ENCODE assay signal across 2 cellular contexts in genomic region chr4:145773581-145774234, GRCh38.
TF ChIP-seq lines count a peak whose summit lies in the region.

No MANE protein-coding gene starts in this region.

TF ChIP-seq in GM12878, 131 proteins besides CTCF, POLR2A, EP300 and RAD21 (continued from another document and continues in another):
- TF ChIP-seq CUX1 (IDR thresholded peaks at IDR 0.05; ENCODE audit: insufficient replicate concordance, low read depth, low read length) (no peak), SREBF2 (IDR thresholded peaks at IDR 0.05; ENCODE audit: low read length) (no peak), POLR2AphosphoS5 (IDR thresholded peaks at IDR 0.05; ENCODE audit: low read length) (no peak), PML (IDR thresholded peaks at IDR 0.05; ENCODE audit: low read length) (no peak), ZNF274 (IDR thresholded peaks at IDR 0.05; ENCODE audit: insufficient read depth, insufficient read length) (no peak), TBL1XR1 (IDR thresholded peaks at IDR 0.05; ENCODE audit: low read depth, low read length) (no peak), MXI1 (IDR thresholded peaks at IDR 0.05; ENCODE audit: low read depth, low read length) (no peak), CREB1 (IDR thresholded peaks at IDR 0.05; ENCODE audit: low read depth) (no peak), CHD1 (IDR thresholded peaks at IDR 0.05; ENCODE audit: low read depth, low read length) (no peak), GABPA (IDR thresholded peaks at IDR 0.05; ENCODE audit: low read depth) (no peak), ZZZ3 (IDR thresholded peaks at IDR 0.05; ENCODE audit: control insufficient read depth, insufficient read length, low read depth) (no peak), ZNF24 (IDR thresholded peaks at IDR 0.05) (no peak), MEF2B (IDR thresholded peaks at IDR 0.05; ENCODE audit: partially characterized antibody, poor library complexity, severe bottlenecking) (no peak), POLR2AphosphoS2 (IDR thresholded peaks at IDR 0.05; ENCODE audit: low read depth, low read length) (no peak), CREM (IDR thresholded peaks at IDR 0.05; ENCODE audit: low read depth) (no peak), SIX5 (IDR thresholded peaks at IDR 0.05; ENCODE audit: low read depth, low read length, severe bottlenecking) (no peak), TCF12 (IDR thresholded peaks at IDR 0.05; ENCODE audit: low read depth, low read length) (no peak), STAT3 (IDR thresholded peaks at IDR 0.05; ENCODE audit: low read depth, low read length) (no peak), MTA2 (IDR thresholded peaks at IDR 0.05; ENCODE audit: low read depth) (no peak), MEF2A (IDR thresholded peaks at IDR 0.05; ENCODE audit: insufficient read depth, low read depth, low read length) (peak; percentile 55; the same call in 1 of the 2 replicates), SMC3 (IDR thresholded peaks at IDR 0.05; ENCODE audit: borderline replicate concordance, low read length) (no peak), RELA (IDR thresholded peaks at IDR 0.05; ENCODE audit: borderline replicate concordance, partially characterized antibody) (no peak), NR2F1 (conservative IDR thresholded peaks at IDR 0.05) (peak; percentile 78), PAX5 (IDR thresholded peaks at IDR 0.05; ENCODE audit: borderline replicate concordance, low read depth, low read length) (no peak), KAT2A (conservative IDR thresholded peaks at IDR 0.05; ENCODE audit: control insufficient read depth, low read depth, low read length) (no peak)
- TF ChIP-seq, protein P1, sequence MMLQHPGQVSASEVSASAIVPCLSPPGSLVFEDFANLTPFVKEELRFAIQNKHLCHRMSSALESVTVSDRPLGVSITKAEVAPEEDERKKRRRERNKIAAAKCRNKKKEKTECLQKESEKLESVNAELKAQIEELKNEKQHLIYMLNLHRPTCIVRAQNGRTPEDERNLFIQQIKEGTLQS (IDR thresholded peaks at IDR 0.05; ENCODE audit: borderline replicate concordance, extremely low read depth, low read depth, low read length), result no peak
- TF ChIP-seq, protein P2, sequence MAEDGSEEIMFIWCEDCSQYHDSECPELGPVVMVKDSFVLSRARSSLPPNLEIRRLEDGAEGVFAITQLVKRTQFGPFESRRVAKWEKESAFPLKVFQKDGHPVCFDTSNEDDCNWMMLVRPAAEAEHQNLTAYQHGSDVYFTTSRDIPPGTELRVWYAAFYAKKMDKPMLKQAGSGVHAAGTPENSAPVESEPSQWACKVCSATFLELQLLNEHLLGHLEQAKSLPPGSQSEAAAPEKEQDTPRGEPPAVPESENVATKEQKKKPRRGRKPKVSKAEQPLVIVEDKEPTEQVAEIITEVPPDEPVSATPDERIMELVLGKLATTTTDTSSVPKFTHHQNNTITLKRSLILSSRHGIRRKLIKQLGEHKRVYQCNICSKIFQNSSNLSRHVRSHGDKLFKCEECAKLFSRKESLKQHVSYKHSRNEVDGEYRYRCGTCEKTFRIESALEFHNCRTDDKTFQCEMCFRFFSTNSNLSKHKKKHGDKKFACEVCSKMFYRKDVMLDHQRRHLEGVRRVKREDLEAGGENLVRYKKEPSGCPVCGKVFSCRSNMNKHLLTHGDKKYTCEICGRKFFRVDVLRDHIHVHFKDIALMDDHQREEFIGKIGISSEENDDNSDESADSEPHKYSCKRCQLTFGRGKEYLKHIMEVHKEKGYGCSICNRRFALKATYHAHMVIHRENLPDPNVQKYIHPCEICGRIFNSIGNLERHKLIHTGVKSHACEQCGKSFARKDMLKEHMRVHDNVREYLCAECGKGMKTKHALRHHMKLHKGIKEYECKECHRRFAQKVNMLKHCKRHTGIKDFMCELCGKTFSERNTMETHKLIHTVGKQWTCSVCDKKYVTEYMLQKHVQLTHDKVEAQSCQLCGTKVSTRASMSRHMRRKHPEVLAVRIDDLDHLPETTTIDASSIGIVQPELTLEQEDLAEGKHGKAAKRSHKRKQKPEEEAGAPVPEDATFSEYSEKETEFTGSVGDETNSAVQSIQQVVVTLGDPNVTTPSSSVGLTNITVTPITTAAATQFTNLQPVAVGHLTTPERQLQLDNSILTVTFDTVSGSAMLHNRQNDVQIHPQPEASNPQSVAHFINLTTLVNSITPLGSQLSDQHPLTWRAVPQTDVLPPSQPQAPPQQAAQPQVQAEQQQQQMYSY (CRISPR knock-in tag; IDR thresholded peaks at IDR 0.05), result no peak

TF ChIP-seq in SK-N-SH, 30 proteins besides CTCF, POLR2A, EP300 and RAD21 (continued from another document):
- TF ChIP-seq, protein P3, sequence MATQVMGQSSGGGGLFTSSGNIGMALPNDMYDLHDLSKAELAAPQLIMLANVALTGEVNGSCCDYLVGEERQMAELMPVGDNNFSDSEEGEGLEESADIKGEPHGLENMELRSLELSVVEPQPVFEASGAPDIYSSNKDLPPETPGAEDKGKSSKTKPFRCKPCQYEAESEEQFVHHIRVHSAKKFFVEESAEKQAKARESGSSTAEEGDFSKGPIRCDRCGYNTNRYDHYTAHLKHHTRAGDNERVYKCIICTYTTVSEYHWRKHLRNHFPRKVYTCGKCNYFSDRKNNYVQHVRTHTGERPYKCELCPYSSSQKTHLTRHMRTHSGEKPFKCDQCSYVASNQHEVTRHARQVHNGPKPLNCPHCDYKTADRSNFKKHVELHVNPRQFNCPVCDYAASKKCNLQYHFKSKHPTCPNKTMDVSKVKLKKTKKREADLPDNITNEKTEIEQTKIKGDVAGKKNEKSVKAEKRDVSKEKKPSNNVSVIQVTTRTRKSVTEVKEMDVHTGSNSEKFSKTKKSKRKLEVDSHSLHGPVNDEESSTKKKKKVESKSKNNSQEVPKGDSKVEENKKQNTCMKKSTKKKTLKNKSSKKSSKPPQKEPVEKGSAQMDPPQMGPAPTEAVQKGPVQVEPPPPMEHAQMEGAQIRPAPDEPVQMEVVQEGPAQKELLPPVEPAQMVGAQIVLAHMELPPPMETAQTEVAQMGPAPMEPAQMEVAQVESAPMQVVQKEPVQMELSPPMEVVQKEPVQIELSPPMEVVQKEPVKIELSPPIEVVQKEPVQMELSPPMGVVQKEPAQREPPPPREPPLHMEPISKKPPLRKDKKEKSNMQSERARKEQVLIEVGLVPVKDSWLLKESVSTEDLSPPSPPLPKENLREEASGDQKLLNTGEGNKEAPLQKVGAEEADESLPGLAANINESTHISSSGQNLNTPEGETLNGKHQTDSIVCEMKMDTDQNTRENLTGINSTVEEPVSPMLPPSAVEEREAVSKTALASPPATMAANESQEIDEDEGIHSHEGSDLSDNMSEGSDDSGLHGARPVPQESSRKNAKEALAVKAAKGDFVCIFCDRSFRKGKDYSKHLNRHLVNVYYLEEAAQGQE (IDR thresholded peaks at IDR 0.05; ENCODE audit: low read depth, low read length), result no peak
- TF ChIP-seq TCF12 (IDR thresholded peaks at IDR 0.05) (no peak), CHD2 (IDR thresholded peaks at IDR 0.05; ENCODE audit: low read length, partially characterized antibody) (no peak), PBX3 (IDR thresholded peaks at IDR 0.05) (no peak), YY1 (IDR thresholded peaks at IDR 0.05; ENCODE audit: low read depth) (no peak), RFX5 (IDR thresholded peaks at IDR 0.05; ENCODE audit: low read length) (no peak), FOSL2 (IDR thresholded peaks at IDR 0.05; ENCODE audit: borderline replicate concordance, low read depth) (no peak), EZH2phosphoT487 (IDR thresholded peaks at IDR 0.05; ENCODE audit: borderline replicate concordance, low read depth) (no peak), SIN3A (IDR thresholded peaks at IDR 0.05; ENCODE audit: borderline replicate concordance, low read depth, low read length) (no peak), GATA2 (CRISPR knock-in tag; IDR thresholded peaks at IDR 0.05) (no peak), FOXJ3 (CRISPR knock-in tag; IDR thresholded peaks at IDR 0.05) (no peak), RXRA (IDR thresholded peaks at IDR 0.05; ENCODE audit: borderline replicate concordance, low read depth) (no peak), SMC3 (IDR thresholded peaks at IDR 0.05; ENCODE audit: low read depth, low read length) (no peak)
- TF ChIP-seq, protein P4, sequence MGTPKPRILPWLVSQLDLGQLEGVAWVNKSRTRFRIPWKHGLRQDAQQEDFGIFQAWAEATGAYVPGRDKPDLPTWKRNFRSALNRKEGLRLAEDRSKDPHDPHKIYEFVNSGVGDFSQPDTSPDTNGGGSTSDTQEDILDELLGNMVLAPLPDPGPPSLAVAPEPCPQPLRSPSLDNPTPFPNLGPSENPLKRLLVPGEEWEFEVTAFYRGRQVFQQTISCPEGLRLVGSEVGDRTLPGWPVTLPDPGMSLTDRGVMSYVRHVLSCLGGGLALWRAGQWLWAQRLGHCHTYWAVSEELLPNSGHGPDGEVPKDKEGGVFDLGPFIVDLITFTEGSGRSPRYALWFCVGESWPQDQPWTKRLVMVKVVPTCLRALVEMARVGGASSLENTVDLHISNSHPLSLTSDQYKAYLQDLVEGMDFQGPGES (IDR thresholded peaks at IDR 0.05; ENCODE audit: low read depth, low read length), result no peak
TF ChIP-seq in SK-N-SH: peak in this region for 0.
